In genomic region chr3:159586587-159587202, GRCh38 we compare ENCODE assay signal across 8 cellular contexts.
DNase-seq lines count a peak whose midpoint lies in the region; ATAC-seq, FAIRE-seq and TF ChIP-seq lines count a peak whose summit lies in the region.

No MANE protein-coding gene starts in this region.

- intact Hi-C loops in endothelial cell of umbilical vein (cut with micrococcal nuclease) (loop anchor here (1.0 to 10.0 kb wide), 2 partner anchors 323 to 742 kb away; no protein-coding TSS in a partner anchor), transverse colon (cut with DNase I; ENCODE audit: low total_unique reads) (no loop called here)
- intact Hi-C loops in CD4-positive, alpha-beta T cell (cut with DNase I, micrococcal nuclease): no loop called here

- no peak overlapping the region for H3K4me2 ChIP-seq in endothelial cell of umbilical vein (ENCODE audit: insufficient read depth, low read length)

- FAIRE-seq in endothelial cell of umbilical vein (lab: Jason Lieb, UNC): peak; percentile 26

- no peaks in the 10 kb centered on the region for H3K9me1 ChIP-seq in endothelial cell of umbilical vein (replicated peaks; ENCODE audit: control insufficient read depth, extremely low read depth, insufficient read depth, low read length)

- no peak overlapping the region for H2AFZ ChIP-seq in endothelial cell of umbilical vein (ENCODE audit: low read depth, low read length)

- H3K9ac ChIP-seq in endothelial cell of umbilical vein (replicated peaks; ENCODE audit: extremely low read depth, insufficient read depth, low read length): no peak overlapping the region

- 24 to 25% methylated on average over 5 of the region's 5 CpGs for WGBS in transverse colon (ENCODE audit: low coverage in 1 of 2), 2 donors

- no peak for ATAC-seq in GM18498 (IDR thresholded peaks at IDR 0.05; ENCODE audit: unreplicated experiment)
- ATAC-seq in stimulated activated effector memory CD8-positive, alpha-beta T cell treated with anti-CD3 and anti-CD28 coated beads, Interleukin-12 subunit alpha, Interleukin-12 subunit beta, amount 100 ng/mL, for 72 hours: no peak
- ATAC-seq in CD4-positive, alpha-beta T cell (ENCODE audit: poor library complexity): no peak

- DNase-seq in GM12864 (ENCODE audit: low read depth) (no peak), NCI-H2227 treated with DMSO at 0.1 percent for 48 hours (lab: John Stamatoyannopoulos, UW) (peak; percentile 21), endothelial cell of umbilical vein (ENCODE audit: low read depth, low spot score) (peak; percentile 41), osteocyte (ENCODE audit: extremely low spot score, unreplicated experiment) (no peak), transverse colon (no peak)
- no peak for DNase-seq in stimulated activated effector memory CD8-positive, alpha-beta T cell treated with anti-CD3 and anti-CD28 coated beads, Interleukin-12 subunit alpha, Interleukin-12 subunit beta, amount 100 ng/mL, for 72 hours (ENCODE audit: low spot score in 2 of 2)
- no peak for DNase-seq in CD4-positive, alpha-beta T cell

- CTCF ChIA-PET in endothelial cell of umbilical vein (lab: Charles Lee): interaction anchor here (0.6 to 2.2 kb wide), 19 partner anchors 16 to 742 kb away, joined by 3 to 32 read pairs (median 3); no protein-coding TSS in a partner anchor
- CTCF ChIA-PET in CD4-positive, alpha-beta T cell (lab: Charles Lee): no interaction called here

- TF ChIP-seq EP300 in transverse colon (IDR thresholded peaks at IDR 0.05; ENCODE audit: low read depth): no peak

- dilution Hi-C loops in endothelial cell of umbilical vein (cut with MboI; ENCODE audit: extremely low pct_ligation_motif_present, low sequenced_read_pairs): no loop called here

- no peak overlapping the region for H3K27ac Mint-ChIP-seq in osteocyte (ENCODE audit: unreplicated experiment)
- no peak overlapping the region for H3K27ac Mint-ChIP-seq in stimulated activated effector memory CD8-positive, alpha-beta T cell treated with anti-CD3 and anti-CD28 coated beads, Interleukin-12 subunit alpha, Interleukin-12 subunit beta, amount 100 ng/mL, for 72 hours
- H3K27ac Mint-ChIP-seq in CD4-positive, alpha-beta T cell: no peak overlapping the region

- H3K27ac ChIP-seq in endothelial cell of umbilical vein (ENCODE audit: insufficient read depth, low read depth, low read length): no peak overlapping the region
- no peak overlapping the region for H3K27ac ChIP-seq in transverse colon
- H3K27ac ChIP-seq in CD4-positive, alpha-beta T cell (ENCODE audit: low read depth, low read length): no peak overlapping the region

- peak; percentile 7 for TF ChIP-seq CTCF in GM12864 (IDR thresholded peaks at IDR 0.05; ENCODE audit: low read depth, low read length, missing control alignments)
- TF ChIP-seq CTCF in endothelial cell of umbilical vein (IDR thresholded peaks at IDR 0.05; ENCODE audit: extremely low read depth in 1 of 2, insufficient read depth in 1 of 2, low read depth in 1 of 2, low read length in 2 of 2): peak; percentile 55 to 59
- TF ChIP-seq CTCF in osteocyte (IDR thresholded peaks at IDR 0.05): peak; percentile 68
- no peak for TF ChIP-seq CTCF in transverse colon (IDR thresholded peaks at IDR 0.05)
- no peak for TF ChIP-seq CTCF in CD4-positive, alpha-beta T cell (IDR thresholded peaks at IDR 0.05)

- no peaks in the 10 kb centered on the region for H3K36me3 ChIP-seq in endothelial cell of umbilical vein (ENCODE audit: control insufficient read depth in 2 of 2, extremely low read depth in 1 of 2, insufficient read depth in 2 of 2, low read length in 2 of 2)
- H3K36me3 ChIP-seq in transverse colon: no peaks in the 10 kb centered on the region

- H3K27me3 ChIP-seq in endothelial cell of umbilical vein (ENCODE audit: control insufficient read depth in 2 of 2, insufficient read depth in 2 of 2, low read length in 2 of 2): peaks cover 4 to 19% of the 10 kb centered on the region in 2 experiments
- H3K27me3 ChIP-seq in transverse colon: no peaks in the 10 kb centered on the region
- no peaks in the 10 kb centered on the region for H3K27me3 ChIP-seq in CD4-positive, alpha-beta T cell (ENCODE audit: control insufficient read depth, insufficient read depth, low read length)

- H3K4me3 Mint-ChIP-seq in osteocyte (ENCODE audit: unreplicated experiment): no peak overlapping the region
- no peak overlapping the region for H3K4me3 Mint-ChIP-seq in stimulated activated effector memory CD8-positive, alpha-beta T cell treated with anti-CD3 and anti-CD28 coated beads, Interleukin-12 subunit alpha, Interleukin-12 subunit beta, amount 100 ng/mL, for 72 hours
- no peak overlapping the region for H3K4me3 Mint-ChIP-seq in CD4-positive, alpha-beta T cell

- H3K4me1 Mint-ChIP-seq in osteocyte (ENCODE audit: unreplicated experiment): peaks cover 3% of the 10 kb centered on the region
- no peaks in the 10 kb centered on the region for H3K4me1 Mint-ChIP-seq in stimulated activated effector memory CD8-positive, alpha-beta T cell treated with anti-CD3 and anti-CD28 coated beads, Interleukin-12 subunit alpha, Interleukin-12 subunit beta, amount 100 ng/mL, for 72 hours
- no peaks in the 10 kb centered on the region for H3K4me1 Mint-ChIP-seq in CD4-positive, alpha-beta T cell (ENCODE audit: low read depth)

- no peak overlapping the region for H3K4me3 ChIP-seq in GM12864 (ENCODE audit: low read depth, low read length)
- H3K4me3 ChIP-seq in endothelial cell of umbilical vein (replicated peaks in 1 of 3; ENCODE audit: insufficient read depth in 1 of 3, low read depth in 1 of 3, low read length in 3 of 3): no peak overlapping the region
- H3K4me3 ChIP-seq in transverse colon: no peak overlapping the region

- no peaks in the 10 kb centered on the region for H3K36me3 Mint-ChIP-seq in osteocyte (ENCODE audit: unreplicated experiment)
- H3K36me3 Mint-ChIP-seq in stimulated activated effector memory CD8-positive, alpha-beta T cell treated with anti-CD3 and anti-CD28 coated beads, Interleukin-12 subunit alpha, Interleukin-12 subunit beta, amount 100 ng/mL, for 72 hours: no peaks in the 10 kb centered on the region
- no peaks in the 10 kb centered on the region for H3K36me3 Mint-ChIP-seq in CD4-positive, alpha-beta T cell (ENCODE audit: low read depth)

- no peaks in the 10 kb centered on the region for H4K20me1 ChIP-seq in endothelial cell of umbilical vein (replicated peaks; ENCODE audit: control insufficient read depth, extremely low read depth, insufficient read depth, low read length)

- no peaks in the 10 kb centered on the region for H3K9me3 Mint-ChIP-seq in osteocyte (ENCODE audit: unreplicated experiment)
- peaks cover 3% of the 10 kb centered on the region for H3K9me3 Mint-ChIP-seq in stimulated activated effector memory CD8-positive, alpha-beta T cell treated with anti-CD3 and anti-CD28 coated beads, Interleukin-12 subunit alpha, Interleukin-12 subunit beta, amount 100 ng/mL, for 72 hours
- peaks cover 3% of the 10 kb centered on the region for H3K9me3 Mint-ChIP-seq in CD4-positive, alpha-beta T cell

- POLR2A ChIA-PET in endothelial cell of umbilical vein (lab: Charles Lee): no interaction called here
- POLR2A ChIA-PET in CD4-positive, alpha-beta T cell (lab: Charles Lee): no interaction called here

- in situ Hi-C loops in transverse colon (cut with MboI; ENCODE audit: low pct_ligation_motif_present in 1 of 4, low pct_unique_long_range_greater_than_20kb in 1 of 4, low sequenced_read_pairs in 3 of 4): no loop called here

- H3K79me2 ChIP-seq in endothelial cell of umbilical vein (ENCODE audit: control insufficient read depth, insufficient read depth, low read length): no peaks in the 10 kb centered on the region

- no peaks in the 10 kb centered on the region for H3K9me3 ChIP-seq in endothelial cell of umbilical vein (replicated peaks; ENCODE audit: control insufficient read depth, insufficient read depth, low read length)
- H3K9me3 ChIP-seq in transverse colon: no peaks in the 10 kb centered on the region
- no peaks in the 10 kb centered on the region for H3K9me3 ChIP-seq in CD4-positive, alpha-beta T cell (ENCODE audit: control insufficient read depth, low read length)

- no TSS peak for BruUV-seq in endothelial cell of umbilical vein (replicated peaks; lab: Mats Ljungman, UMichigan)

- TF ChIP-seq POLR2A in endothelial cell of umbilical vein (IDR thresholded peaks at IDR 0.05; ENCODE audit: low read depth, low read length) (no peak), transverse colon (IDR thresholded peaks at IDR 0.05) (no peak)

- no peaks in the 10 kb centered on the region for H3K4me1 ChIP-seq in endothelial cell of umbilical vein (ENCODE audit: control insufficient read depth, extremely low read depth, insufficient read depth, low read length)
- H3K4me1 ChIP-seq in transverse colon: no peaks in the 10 kb centered on the region

- H3K27me3 Mint-ChIP-seq in osteocyte (ENCODE audit: unreplicated experiment): peaks cover 31% of the 10 kb centered on the region
- H3K27me3 Mint-ChIP-seq in CD4-positive, alpha-beta T cell: no peaks in the 10 kb centered on the region

TF ChIP-seq in endothelial cell of umbilical vein, 7 proteins besides CTCF, POLR2A, EP300 and RAD21:
- TF ChIP-seq POLR2AphosphoS5 (IDR thresholded peaks at IDR 0.05; ENCODE audit: insufficient read depth, low read depth, low read length): no peak
- no peak for TF ChIP-seq FOS (IDR thresholded peaks at IDR 0.05; ENCODE audit: borderline replicate concordance, insufficient read depth, low read length)
- TF ChIP-seq MAX (IDR thresholded peaks at IDR 0.05; ENCODE audit: insufficient read depth, insufficient read length): no peak
- no peak for TF ChIP-seq EZH2 (IDR thresholded peaks at IDR 0.05; ENCODE audit: borderline replicate concordance, low read depth, low read length, severe bottlenecking)
- no peak for TF ChIP-seq GATA2 (IDR thresholded peaks at IDR 0.05; ENCODE audit: insufficient read depth, insufficient read length, low read depth, low read length)
- TF ChIP-seq MYC (IDR thresholded peaks at IDR 0.05; ENCODE audit: low read depth, low read length): no peak

Comparison
In these comparisons a context has a peak if more than half of its experiments do, and no peak if none do; other contexts are left out.
1. DNase-seq: peak in NCI-H2227 treated with DMSO at 0.1 percent for 48 hours (single experiment) and endothelial cell of umbilical vein (single experiment); none in GM12864 (single experiment), osteocyte (single experiment), stimulated activated effector memory CD8-positive, alpha-beta T cell treated with anti-CD3 and anti-CD28 coated beads, Interleukin-12 subunit alpha, Interleukin-12 subunit beta, amount 100 ng/mL, for 72 hours (0 of 2), transverse colon (single experiment) and CD4-positive, alpha-beta T cell (0 of 10).
2. CTCF ChIP-seq: peak in GM12864 (single experiment), endothelial cell of umbilical vein (2 of 2) and osteocyte (single experiment); none in transverse colon (0 of 5) and CD4-positive, alpha-beta T cell (single experiment).